In genomic region chr15:70488002-70488605, GRCh38 we compare ENCODE assay signal across 8 cellular contexts.
DNase-seq lines count a peak whose midpoint lies in the region; ATAC-seq and TF ChIP-seq lines count a peak whose summit lies in the region.

No MANE protein-coding gene starts in this region.

- H2BK120ac ChIP-seq in H9 (ENCODE audit: low read depth, low read length, poor library complexity, severe bottlenecking), result no peak overlapping the region

- no peaks in the 10 kb centered on the region for H3K79me2 ChIP-seq in H9 (ENCODE audit: insufficient read depth, low read length)

- H3K79me1 ChIP-seq in H9 (ENCODE audit: insufficient read depth, low read depth, low read length, poor library complexity, severe bottlenecking), result no peaks in the 10 kb centered on the region

- no peak overlapping the region for H2BK15ac ChIP-seq in H9 (ENCODE audit: low read depth, low read length)

- TF ChIP-seq EP300 in tibial nerve (IDR thresholded peaks at IDR 0.05), result no peak

- no peak overlapping the region for H2BK12ac ChIP-seq in H9 (ENCODE audit: insufficient read length, low read depth, low read length)

- H3K56ac ChIP-seq in H9 (ENCODE audit: insufficient read length, low read depth, low read length), result no peak overlapping the region

- no peak overlapping the region for H3K4ac ChIP-seq in H9 (ENCODE audit: low read depth, low read length)

- H2BK5ac ChIP-seq in H9 (ENCODE audit: insufficient read length, low read length), result no peak overlapping the region

- no peak overlapping the region for H2AK5ac ChIP-seq in H9 (ENCODE audit: insufficient read length, low read length)

- H3K9ac ChIP-seq in H9 (ENCODE audit: extremely low read depth, insufficient read length, low read length), result no peak overlapping the region

- H3K4me3 ChIP-seq in fibroblast of mammary gland (ENCODE audit: control insufficient read depth, low read depth, low read length), result no peak overlapping the region
- no peak overlapping the region for H3K4me3 ChIP-seq in tibial nerve

- H3K27ac ChIP-seq in H9 (ENCODE audit: insufficient read length, low read depth, low read length), result no peak overlapping the region
- no peak overlapping the region for H3K27ac ChIP-seq in tibial nerve

- H3K4me3 Mint-ChIP-seq in H9 (no peak overlapping the region), neural crest cell (no peak overlapping the region)

- no peaks in the 10 kb centered on the region for H3K27me3 ChIP-seq in H9 (ENCODE audit: insufficient read depth, low read length)
- H3K27me3 ChIP-seq in tibial nerve, result no peaks in the 10 kb centered on the region

- no peaks in the 10 kb centered on the region for H3K4me1 ChIP-seq in H9 (ENCODE audit: insufficient read depth, low read length)
- peaks cover 0 to 30% (median 17%) of the 10 kb centered on the region in 4 donors for H3K4me1 ChIP-seq in tibial nerve

- H2AFZ ChIP-seq in H9 (ENCODE audit: low read length), result no peak overlapping the region

- H3K14ac ChIP-seq in H9 (ENCODE audit: insufficient read depth, low read length), result no peak overlapping the region

- no peaks in the 10 kb centered on the region for H4K20me1 ChIP-seq in H9 (ENCODE audit: control insufficient read depth, insufficient read depth, insufficient read length)

- no peak overlapping the region for H2BK20ac ChIP-seq in H9 (ENCODE audit: low read depth, low read length, poor library complexity, severe bottlenecking)

- peak; percentile 81 for DNase-seq in Ammon's horn (ENCODE audit: low spot score)
- DNase-seq in H9, result peak; percentile 75
- peak; percentile 91 for DNase-seq in OCI-M1 (lab: John Stamatoyannopoulos, UW)
- peak; percentile 88 for DNase-seq in activated T-cell treated with anti-CD3 and anti-CD28 coated beads, Interleukin-2, amount 50 U/mL, for 48 hours
- DNase-seq in fibroblast of mammary gland (ENCODE audit: low read depth), result peak; percentile 80
- peak; percentile 81 for DNase-seq in neural crest cell (ENCODE audit: low read depth, low spot score)
- DNase-seq in tibial nerve (ENCODE audit: low spot score in 2 of 2), result peak; percentile 62 to 86

- H3K9me3 ChIP-seq in H9 (ENCODE audit: control insufficient read depth, low read depth, low read length), result no peaks in the 10 kb centered on the region
- H3K9me3 ChIP-seq in tibial nerve, result no peaks in the 10 kb centered on the region

- H3K36me3 Mint-ChIP-seq in H9 (ENCODE audit: insufficient read depth in 1 of 3, low read depth in 3 of 3), result no peaks in the 10 kb centered on the region
- no peaks in the 10 kb centered on the region for H3K36me3 Mint-ChIP-seq in neural crest cell (ENCODE audit: low read depth)

- H3T11ph ChIP-seq in H9 (ENCODE audit: low read length), result no peak overlapping the region

- no peak overlapping the region for H3K4me2 ChIP-seq in H9 (ENCODE audit: insufficient read depth, insufficient read length, low read length)

- H3K4me1 Mint-ChIP-seq in H9, result peaks cover 0 to 9% of the 10 kb centered on the region in 2 experiments; a peak in 3 of 4 replicates
- peaks cover 5% of the 10 kb centered on the region for H3K4me1 Mint-ChIP-seq in neural crest cell

- WGBS in H9 (ENCODE audit: extremely low coverage, insufficient read length, low lambda C conversion rate), result no CpG with 5 or more reads among the region's 6 CpGs
- WGBS in tibial nerve, 2 donors, result 23 to 26% methylated on average over 6 of the region's 6 CpGs

- no peak for ATAC-seq in HG03045 (IDR thresholded peaks at IDR 0.05; ENCODE audit: unreplicated experiment)

- TF ChIP-seq CTCF in H9 (conservative IDR thresholded peaks at IDR 0.05) (peak; percentile 95), fibroblast of mammary gland (conservative IDR thresholded peaks at IDR 0.05; ENCODE audit: control insufficient read depth, insufficient read depth, low read depth, low read length) (peak; percentile 99), neural crest cell (conservative IDR thresholded peaks at IDR 0.05) (peak; percentile 95), tibial nerve (IDR thresholded peaks at IDR 0.05) (peak; percentile 94 to 96 (median 95))

- H3K27me3 Mint-ChIP-seq in H9 (ENCODE audit: low read depth) (peaks cover 6% of the 10 kb centered on the region), neural crest cell (ENCODE audit: low read depth) (no peaks in the 10 kb centered on the region)

- H3K9me3 Mint-ChIP-seq in H9 (no peaks in the 10 kb centered on the region; a peak in 2 of 5 replicates), neural crest cell (no peaks in the 10 kb centered on the region)

- TF ChIP-seq POLR2A in tibial nerve (IDR thresholded peaks at IDR 0.05), result no peak

- H3K18ac ChIP-seq in H9 (ENCODE audit: insufficient read length, low read depth, low read length), result no peak overlapping the region

- no peaks in the 10 kb centered on the region for H3K36me3 ChIP-seq in tibial nerve

- H3K23me2 ChIP-seq in H9 (ENCODE audit: insufficient read length, low read depth, low read length, poor library complexity, severe bottlenecking), result no peaks in the 10 kb centered on the region

- H3K23ac ChIP-seq in H9 (ENCODE audit: insufficient read length, low read depth, low read length), result no peak overlapping the region

- H4K8ac ChIP-seq in H9 (replicated peaks; ENCODE audit: insufficient read length, low read depth, low read length), result no peak overlapping the region

- H3K27ac Mint-ChIP-seq in H9, result no peak overlapping the region
- H3K27ac Mint-ChIP-seq in neural crest cell (ENCODE audit: unreplicated experiment), result no peak overlapping the region

- no peak overlapping the region for H4K5ac ChIP-seq in H9 (ENCODE audit: insufficient read length, low read depth, low read length)

- H4K91ac ChIP-seq in H9 (ENCODE audit: insufficient read length, low read depth, low read length), result no peak overlapping the region
